In the genomic region with DNA sequence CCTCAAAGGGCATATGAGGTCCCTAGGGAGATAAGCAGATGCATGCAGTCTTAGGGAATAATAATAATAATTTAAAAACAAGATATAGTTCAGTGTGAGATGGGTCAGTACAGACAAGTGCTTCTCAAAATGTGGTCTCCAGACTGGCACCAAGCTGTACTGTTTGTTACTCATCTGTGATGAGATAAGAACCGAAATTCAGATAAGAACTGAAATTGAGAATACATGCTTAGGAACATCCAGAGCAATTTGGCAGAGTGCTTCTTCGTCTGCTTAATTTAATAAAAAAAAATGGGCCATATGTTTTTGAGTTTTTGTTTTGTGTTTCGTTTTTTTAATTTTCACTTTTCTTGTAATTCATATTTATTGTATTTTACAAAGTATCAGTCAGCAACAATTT, we compare ENCODE assay signal across 19 cellular contexts.
DNase-seq lines count a peak whose midpoint lies in the region; ATAC-seq, FAIRE-seq and TF ChIP-seq lines count a peak whose summit lies in the region.
"Had no signal": no experiment of that assay in that cellular context is flagged by ENCODE, and none has a peak within 500 bp of the region (broad histone marks: within the 10 kb centered on the region; RNA-seq: fewer than 3 reads in every experiment).

No MANE protein-coding gene starts in this region.

- CTCF ChIA-PET in SK-N-SH (lab: Yijun Ruan, JAX) = no interaction called here

- no peak overlapping the region for H3K4me3 ChIP-seq in SK-N-SH (ENCODE audit: low read depth in 2 of 2, low read length in 1 of 2)
- H3K4me3 ChIP-seq: BLaER1, HAP-1 had no signal

- peak in 1 of 2 experiments; percentile 71; a peak in 1 of 4 replicates for TF ChIP-seq EP300 in SK-N-SH (IDR thresholded peaks at IDR 0.05; ENCODE audit: borderline replicate concordance in 1 of 2, low read depth in 1 of 2, low read length in 1 of 2)

- POLR2A ChIA-PET in SK-N-SH (lab: Yijun Ruan, JAX) = no interaction called here

- peak; percentile 63 for FAIRE-seq in frontal cortex (lab: Jason Lieb, UNC)
- FAIRE-seq: GM18507, H54 had no signal

- no peak overlapping the region for H3K4me2 ChIP-seq in SK-N-SH
- H3K4me2 ChIP-seq: BLaER1 had no signal

- H3K36me3 ChIP-seq in SK-N-SH (replicated peaks in 1 of 2; ENCODE audit: control insufficient read depth in 1 of 2, insufficient read depth in 2 of 2, low read length in 1 of 2) = no peaks in the 10 kb centered on the region
- H3K36me3 ChIP-seq: BLaER1, HAP-1 had no signal

- WGBS in SK-N-SH (ENCODE audit: low lambda C conversion rate) = 5% methylated on average over 3 of the region's 3 CpGs

- H3K4me1 ChIP-seq in SK-N-SH (ENCODE audit: control insufficient read depth in 1 of 2, insufficient read depth in 2 of 2, low read depth in 1 of 2, low read length in 1 of 2) = peaks cover 0 to 2% of the 10 kb centered on the region in 2 experiments; a peak in 2 of 4 replicates
- H3K4me1 ChIP-seq: BLaER1, Caco-2, HAP-1 had no signal

- H4K20me1 ChIP-seq in SK-N-SH (ENCODE audit: insufficient read depth) = no peaks in the 10 kb centered on the region
- H4K20me1 ChIP-seq: BLaER1 had no signal

- H3K79me2 ChIP-seq in SK-N-SH (ENCODE audit: insufficient read depth) = no peaks in the 10 kb centered on the region

- no peak overlapping the region for H3K9ac ChIP-seq in SK-N-SH
- H3K9ac ChIP-seq: BLaER1 had no signal

- DNase-seq in NCI-H82 (lab: John Stamatoyannopoulos, UW) = peak; percentile 18
- DNase-seq in NCI-H82 treated with DMSO at 0.1 percent for 48 hours (lab: John Stamatoyannopoulos, UW; ENCODE audit: unreplicated experiment) = no peak
- DNase-seq in SK-N-SH = peak; percentile 25
- DNase-seq in frontal cortex (ENCODE audit: low spot score in 2 of 2) = no peak
- no peak for DNase-seq in putamen (ENCODE audit: low spot score)
- DNase-seq: CD4-positive, CD25-positive, alpha-beta regulatory T cell; CD8-positive, alpha-beta T cell; DMS53; DMS79 treated with DMSO at 0.1 percent for 48 hours; GF-D8; GOT3; HFFc6 had no signal

- TF ChIP-seq RAD21 in SK-N-SH (IDR thresholded peaks at IDR 0.05; ENCODE audit: low read length) = no peak

- H3K27ac ChIP-seq in SK-N-SH (ENCODE audit: low read depth in 2 of 2, low read length in 1 of 2) = no peak overlapping the region
- H3K27ac ChIP-seq: BLaER1, C4-2B had no signal

- no peak for TF ChIP-seq CTCF in SK-N-SH (IDR thresholded peaks at IDR 0.05)

- H3K27me3 ChIP-seq in SK-N-SH (ENCODE audit: insufficient read depth) = no peaks in the 10 kb centered on the region
- H3K27me3 ChIP-seq: BLaER1 had no signal

- no peaks in the 10 kb centered on the region for H3K9me3 ChIP-seq in SK-N-SH
- H3K9me3 ChIP-seq: BLaER1, Caco-2, HAP-1 had no signal

- H3F3A ChIP-seq in SK-N-SH (replicated peaks; ENCODE audit: insufficient read depth) = no peaks in the 10 kb centered on the region

- H2AFZ ChIP-seq in SK-N-SH (ENCODE audit: low read depth) = no peak overlapping the region

- no peak for ATAC-seq in HG03045 (IDR thresholded peaks at IDR 0.05; ENCODE audit: unreplicated experiment)
- ATAC-seq: CD8-positive, alpha-beta T cell had no signal

- no peaks in the 10 kb centered on the region for H3K9me2 ChIP-seq in SK-N-SH

TF ChIP-seq in SK-N-SH, 30 proteins besides CTCF, POLR2A, EP300 and RAD21:
- peak; percentile 82; the same call in 1 of the 2 replicates for TF ChIP-seq RCOR1 (IDR thresholded peaks at IDR 0.05; ENCODE audit: low read length)
- no peak for TF ChIP-seq FOXM1 (IDR thresholded peaks at IDR 0.05; ENCODE audit: low read depth)
- no peak for TF ChIP-seq YY1 (IDR thresholded peaks at IDR 0.05; ENCODE audit: low read depth)
- no peak for TF ChIP-seq ELF1 (IDR thresholded peaks at IDR 0.05)
- peak; percentile 88 for TF ChIP-seq GATA2 (CRISPR knock-in tag; IDR thresholded peaks at IDR 0.05)
- TF ChIP-seq CHD2 (IDR thresholded peaks at IDR 0.05; ENCODE audit: low read length, partially characterized antibody) = peak; percentile 38
- no peak for TF ChIP-seq POLR2AphosphoS5 (IDR thresholded peaks at IDR 0.05; ENCODE audit: low read depth, low read length)
- TF ChIP-seq, protein P1, sequence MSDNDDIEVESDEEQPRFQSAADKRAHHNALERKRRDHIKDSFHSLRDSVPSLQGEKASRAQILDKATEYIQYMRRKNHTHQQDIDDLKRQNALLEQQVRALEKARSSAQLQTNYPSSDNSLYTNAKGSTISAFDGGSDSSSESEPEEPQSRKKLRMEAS (IDR thresholded peaks at IDR 0.05; ENCODE audit: low read depth) = no peak
- no peak for TF ChIP-seq TEAD4 (IDR thresholded peaks at IDR 0.05; ENCODE audit: borderline replicate concordance, insufficient read depth)
- TF ChIP-seq, protein P2, sequence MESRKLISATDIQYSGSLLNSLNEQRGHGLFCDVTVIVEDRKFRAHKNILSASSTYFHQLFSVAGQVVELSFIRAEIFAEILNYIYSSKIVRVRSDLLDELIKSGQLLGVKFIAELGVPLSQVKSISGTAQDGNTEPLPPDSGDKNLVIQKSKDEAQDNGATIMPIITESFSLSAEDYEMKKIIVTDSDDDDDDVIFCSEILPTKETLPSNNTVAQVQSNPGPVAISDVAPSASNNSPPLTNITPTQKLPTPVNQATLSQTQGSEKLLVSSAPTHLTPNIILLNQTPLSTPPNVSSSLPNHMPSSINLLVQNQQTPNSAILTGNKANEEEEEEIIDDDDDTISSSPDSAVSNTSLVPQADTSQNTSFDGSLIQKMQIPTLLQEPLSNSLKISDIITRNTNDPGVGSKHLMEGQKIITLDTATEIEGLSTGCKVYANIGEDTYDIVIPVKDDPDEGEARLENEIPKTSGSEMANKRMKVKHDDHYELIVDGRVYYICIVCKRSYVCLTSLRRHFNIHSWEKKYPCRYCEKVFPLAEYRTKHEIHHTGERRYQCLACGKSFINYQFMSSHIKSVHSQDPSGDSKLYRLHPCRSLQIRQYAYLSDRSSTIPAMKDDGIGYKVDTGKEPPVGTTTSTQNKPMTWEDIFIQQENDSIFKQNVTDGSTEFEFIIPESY (IDR thresholded peaks at IDR 0.05; ENCODE audit: borderline replicate concordance, low read depth) = no peak
- no peak for TF ChIP-seq RXRA (IDR thresholded peaks at IDR 0.05; ENCODE audit: borderline replicate concordance, low read depth)
- no peak for TF ChIP-seq TCF12 (IDR thresholded peaks at IDR 0.05)
- TF ChIP-seq, protein P3, sequence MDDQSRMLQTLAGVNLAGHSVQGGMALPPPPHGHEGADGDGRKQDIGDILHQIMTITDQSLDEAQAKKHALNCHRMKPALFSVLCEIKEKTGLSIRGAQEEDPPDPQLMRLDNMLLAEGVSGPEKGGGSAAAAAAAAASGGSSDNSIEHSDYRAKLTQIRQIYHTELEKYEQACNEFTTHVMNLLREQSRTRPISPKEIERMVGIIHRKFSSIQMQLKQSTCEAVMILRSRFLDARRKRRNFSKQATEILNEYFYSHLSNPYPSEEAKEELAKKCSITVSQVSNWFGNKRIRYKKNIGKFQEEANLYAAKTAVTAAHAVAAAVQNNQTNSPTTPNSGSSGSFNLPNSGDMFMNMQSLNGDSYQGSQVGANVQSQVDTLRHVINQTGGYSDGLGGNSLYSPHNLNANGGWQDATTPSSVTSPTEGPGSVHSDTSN (IDR thresholded peaks at IDR 0.05) = no peak
- no peak for TF ChIP-seq JUND (IDR thresholded peaks at IDR 0.05)
- TF ChIP-seq RFX5 (IDR thresholded peaks at IDR 0.05; ENCODE audit: low read length) = no peak

Comparison
In these comparisons a context has a peak if more than half of its experiments do, and no peak if none do; other contexts are left out.
1. DNase-seq: peak in NCI-H82 (single experiment) and SK-N-SH (single experiment); none in NCI-H82 treated with DMSO at 0.1 percent for 48 hours (single experiment), frontal cortex (0 of 2) and putamen (single experiment).